Comparison of ENCODE assay signal across 23 cellular contexts in genomic region chr19:40632311-40633036, GRCh38. TPM values are rescaled to one million over a fixed set of nuclear protein-coding genes. Genes with fewer than 3 reads are reported as not detected.
DNase-seq lines count a peak whose midpoint lies in the region; ATAC-seq, FAIRE-seq and TF ChIP-seq lines count a peak whose summit lies in the region.
"Had no signal": no experiment of that assay in that cellular context is flagged by ENCODE, and none has a peak within 500 bp of the region (broad histone marks: within the 10 kb centered on the region; RNA-seq: fewer than 3 reads in every experiment).

No MANE protein-coding gene starts in this region.

- H3K4me3 ChIP-seq in IMR-90 (ENCODE audit: insufficient read depth, low read depth, low read length) (no peak overlapping the region), K562 (no peak overlapping the region), mesendoderm (ENCODE audit: low read length) (no peak overlapping the region), tibial nerve (no peak overlapping the region), right lobe of liver (no peak overlapping the region)
- H3K4me3 ChIP-seq: A549, BLaER1, HAP-1 had no signal

- H3K4ac ChIP-seq in IMR-90 (ENCODE audit: low read depth, low read length) (peak overlapping the region; percentile 84), mesendoderm (ENCODE audit: low read depth, low read length) (no peak overlapping the region)

- ATAC-seq in IMR-90 (ENCODE audit: low read depth) (no peak), K562 (no peak), right lobe of liver (no peak)

- H3K79me1 ChIP-seq in IMR-90 (ENCODE audit: low read depth in 1 of 2, low read length in 2 of 2) (0 out of 4 replicates have a peak, but pooled peaks cover 0 to 3% of the 10 kb centered on the region in 2 experiments), mesendoderm (ENCODE audit: low read length) (no peaks in the 10 kb centered on the region)

- in situ Hi-C loops in IMR-90 (cut with MboI; ENCODE audit: low sequenced_read_pairs) (no loop called here), K562 (cut with MboI) (no loop called here)

- H3K9me3 ChIP-seq in IMR-90 (ENCODE audit: control insufficient read depth, insufficient read depth, low read length) = no peaks in the 10 kb centered on the region
- no peaks in the 10 kb centered on the region for H3K9me3 ChIP-seq in K562 (replicated peaks; ENCODE audit: control insufficient read depth, insufficient read depth, low read depth, low read length)
- no peaks in the 10 kb centered on the region for H3K9me3 ChIP-seq in tibial nerve
- H3K9me3 ChIP-seq in right lobe of liver = no peaks in the 10 kb centered on the region
- H3K9me3 ChIP-seq: A549, BLaER1, HAP-1, SK-N-SH had no signal

- H3K27ac ChIP-seq in IMR-90 (ENCODE audit: insufficient read depth, low read length) (peak overlapping the region; percentile 89), K562 (ENCODE audit: extremely low read depth, low read depth, low read length) (no peak overlapping the region), mesendoderm (ENCODE audit: low read depth, low read length) (no peak overlapping the region), tibial nerve (peak overlapping the region in 1 of 4 donors; percentile 65), right lobe of liver (no peak overlapping the region)
- H3K27ac ChIP-seq: A549, BLaER1, HL-60 had no signal

- H2AK5ac ChIP-seq in IMR-90 (ENCODE audit: low read depth, low read length) (peak overlapping the region; percentile 98; the same call in 1 of the 2 replicates), mesendoderm (ENCODE audit: low read length) (no peak overlapping the region)

- peak overlapping the region; percentile 83 for H2BK120ac ChIP-seq in IMR-90 (ENCODE audit: low read depth, low read length)
- H2BK120ac ChIP-seq in mesendoderm (ENCODE audit: low read depth, low read length) = no peak overlapping the region

- peak overlapping the region; percentile 67 for H4K91ac ChIP-seq in IMR-90 (ENCODE audit: insufficient read depth, low read depth, low read length)

- TF ChIP-seq CTCF in IMR-90 (conservative IDR thresholded peaks at IDR 0.05; ENCODE audit: low read depth, low read length) (no peak), K562 (IDR thresholded peaks at IDR 0.05 in 2 of 3, conservative IDR thresholded peaks at IDR 0.05 in 1 of 3; ENCODE audit: insufficient read depth in 2 of 3, low read depth in 1 of 3, low read length in 3 of 3) (no peak), tibial nerve (IDR thresholded peaks at IDR 0.05) (no peak), GM20000 (IDR thresholded peaks at IDR 0.05; ENCODE audit: extremely low read depth, missing control alignments) (no peak), right lobe of liver (IDR thresholded peaks at IDR 0.05) (no peak)

- 0 out of 2 replicates have a peak overlapping the region, but pooled peaks have one; percentile 25 for H3K9ac ChIP-seq in IMR-90 (ENCODE audit: low read depth, low read length)
- H3K9ac ChIP-seq in K562 (ENCODE audit: insufficient read depth in 1 of 2, low read depth in 2 of 2, low read length in 2 of 2) = peak overlapping the region in 1 of 2 experiments; percentile 71; a peak in 1 of 4 replicates
- no peak overlapping the region for H3K9ac ChIP-seq in mesendoderm (ENCODE audit: low read length)
- H3K9ac ChIP-seq: BLaER1, SK-N-SH had no signal

- H3K56ac ChIP-seq in IMR-90 (ENCODE audit: extremely low read depth, insufficient read depth, low read length) = no peak overlapping the region; the same call in 1 of the 2 replicates
- H3K56ac ChIP-seq in mesendoderm (ENCODE audit: low read length) = peak overlapping the region; percentile 78

- H3K4me2 ChIP-seq in IMR-90 (ENCODE audit: low read depth, low read length) (no peak overlapping the region), K562 (ENCODE audit: insufficient read depth, low read length) (no peak overlapping the region), mesendoderm (ENCODE audit: low read length) (no peak overlapping the region)
- H3K4me2 ChIP-seq: A549, BLaER1, SK-N-SH had no signal

- no peak for FAIRE-seq in K562 (lab: Jason Lieb, UNC)
- FAIRE-seq: A549, D721Med, GM12892, GM18507 had no signal

- H2AFZ ChIP-seq in IMR-90 (replicated peaks; ENCODE audit: low read length, poor library complexity) (peak overlapping the region; percentile 6), K562 (ENCODE audit: low read depth, low read length) (no peak overlapping the region)

- 60% methylated on average over 2 of the region's 3 CpGs; no CpG with 5 or more reads in 1 of the 2 experiments for WGBS in IMR-90 (ENCODE audit: extremely low coverage in 2 of 2, insufficient read length in 1 of 2), 2 experiments
- whole genome bisulfite sequencing in K562 (ENCODE audit: insufficient coverage, low coverage, missing lambda C conversion rate) = 55% methylated on average over 3 of the region's 3 CpGs
- no CpG with 5 or more reads among the region's 3 CpGs for WGBS in mesendoderm (ENCODE audit: extremely low coverage, insufficient coverage, low lambda C conversion rate)
- WGBS in tibial nerve, 2 donors = 45 to 63% methylated on average over 3 of the region's 3 CpGs
- 77% methylated on average over 3 of the region's 3 CpGs for WGBS in right lobe of liver (ENCODE audit: insufficient coverage, low coverage, low lambda C conversion rate, missing lambda C conversion rate)

- H2BK15ac ChIP-seq in IMR-90 (ENCODE audit: low read depth, low read length) (peak overlapping the region; percentile 75; the same call in 1 of the 3 replicates), mesendoderm (replicated peaks; ENCODE audit: low read depth) (peak overlapping the region; percentile 43)

- H3K27me3 ChIP-seq in IMR-90 (ENCODE audit: control insufficient read depth, insufficient read depth, low read length) = no peaks in the 10 kb centered on the region
- no peaks in the 10 kb centered on the region for H3K27me3 ChIP-seq in K562 (ENCODE audit: control insufficient read depth in 2 of 2, insufficient read depth in 2 of 2, low read length in 2 of 2)
- no peaks in the 10 kb centered on the region for H3K27me3 ChIP-seq in mesendoderm (ENCODE audit: insufficient read depth, low read length, poor library complexity)
- H3K27me3 ChIP-seq in tibial nerve = no peaks in the 10 kb centered on the region
- H3K27me3 ChIP-seq in right lobe of liver = no peaks in the 10 kb centered on the region
- H3K27me3 ChIP-seq: BLaER1 had no signal

- H3K23ac ChIP-seq in IMR-90 (ENCODE audit: low read depth, low read length) (peak overlapping the region; percentile 53; the same call in 1 of the 2 replicates), mesendoderm (ENCODE audit: low read length) (no peak overlapping the region)

- TF ChIP-seq EP300 in K562 (IDR thresholded peaks at IDR 0.05; ENCODE audit: low read length) = no peak
- no peak for TF ChIP-seq EP300 in tibial nerve (IDR thresholded peaks at IDR 0.05)

- DNase-seq in ELF-1 (ENCODE audit: low read depth, low spot score) (peak; percentile 70), IMR-90 (no peak), K562 (ENCODE audit: extremely low read depth in 1 of 4, low spot score in 3 of 4) (no peak), mesendoderm (peak; percentile 96), tibial nerve (ENCODE audit: low spot score in 2 of 2) (no peak), GM20000 (ENCODE audit: low spot score) (no peak), C1 segment of cervical spinal cord (lab: John Stamatoyannopoulos, UW) (no peak), right lobe of liver (no peak)
- DNase-seq: MM.1S, NCI-H1092 treated with DMSO at 0.1 percent for 48 hours, NCI-H146, NCI-H2081 treated with DMSO at 0.1 percent for 48 hours, NCI-H446 treated with DMSO at 0.1 percent for 48 hours, NCI-H69, SHP77, SK-N-SH had no signal

- no peaks in the 10 kb centered on the region for H4K20me1 ChIP-seq in IMR-90 (ENCODE audit: insufficient read depth, low read length)
- no peaks in the 10 kb centered on the region for H4K20me1 ChIP-seq in K562 (replicated peaks; ENCODE audit: control insufficient read depth, insufficient read depth, low read length)
- H4K20me1 ChIP-seq: BLaER1 had no signal

- H3K14ac ChIP-seq in IMR-90 (replicated peaks; ENCODE audit: low read depth, low read length) = 0 out of 2 replicates have a peak overlapping the region, but pooled peaks have one; percentile 78

- CTCF ChIA-PET in IMR-90 (lab: Yijun Ruan, JAX) = interaction anchor here (2.4 to 3.6 kb wide), 3 partner anchors 12 to 168 kb away, joined by 10 to 34 read pairs (median 32); no protein-coding TSS in a partner anchor
- CTCF ChIA-PET in K562 (lab: Yijun Ruan, JAX; ENCODE audit: low intra/inter-chr PET ratio) = interaction anchor here (1.5 kb wide), 1 partner anchor 493 kb away, joined by 8 read pairs; no protein-coding TSS in a partner anchor

- H3K79me2 ChIP-seq in K562 (ENCODE audit: control insufficient read depth, insufficient read depth, low read length) = no peaks in the 10 kb centered on the region
- no peaks in the 10 kb centered on the region for H3K79me2 ChIP-seq in mesendoderm (ENCODE audit: control insufficient read depth, insufficient read depth, low read length)

- H3K36me3 ChIP-seq in IMR-90 (ENCODE audit: control insufficient read depth, insufficient read depth, low read length) (peaks cover 25% of the 10 kb centered on the region; the same call in 1 of the 2 replicates), K562 (ENCODE audit: control insufficient read depth, insufficient read depth, low read length) (peaks cover 27% of the 10 kb centered on the region; the same call in 2 of the 3 replicates), mesendoderm (ENCODE audit: control insufficient read depth, insufficient read depth, low read length) (no peaks in the 10 kb centered on the region), tibial nerve (peaks cover 0 to 39% (median 0%) of the 10 kb centered on the region in 3 donors), right lobe of liver (no peaks in the 10 kb centered on the region)
- H3K36me3 ChIP-seq: HAP-1 had no signal

- BruUV-seq in IMR-90 (replicated peaks; lab: Mats Ljungman, UMichigan) (no TSS peak), K562 (replicated peaks; lab: Mats Ljungman, UMichigan) (no TSS peak)

- H3K9me1 ChIP-seq in IMR-90 (ENCODE audit: insufficient read depth, low read length) (peaks cover 18% of the 10 kb centered on the region), K562 (ENCODE audit: control insufficient read depth, insufficient read depth, low read length) (no peaks in the 10 kb centered on the region)

- TF ChIP-seq RAD21 in IMR-90 (IDR thresholded peaks at IDR 0.05; ENCODE audit: low read length) (no peak), K562 (CRISPR knock-in tag; conservative IDR thresholded peaks at IDR 0.05 in 1 of 2, IDR thresholded peaks at IDR 0.05 in 1 of 2) (no peak)

- H2AK9ac ChIP-seq in IMR-90 (replicated peaks; ENCODE audit: low read depth, low read length, poor library complexity) = peak overlapping the region; percentile 29

- TF ChIP-seq POLR2A in IMR-90 (IDR thresholded peaks at IDR 0.05; ENCODE audit: low read depth, low read length) (no peak), K562 (conservative IDR thresholded peaks at IDR 0.05) (no peak), tibial nerve (IDR thresholded peaks at IDR 0.05) (no peak), right lobe of liver (IDR thresholded peaks at IDR 0.05) (no peak)

- H3K18ac ChIP-seq in IMR-90 (ENCODE audit: low read depth, low read length) (peak overlapping the region; percentile 46), mesendoderm (ENCODE audit: low read length) (peak overlapping the region; percentile 34)

- POLR2A ChIA-PET in IMR-90 (lab: Charles Lee; ENCODE audit: unreplicated experiment) = no interaction called here
- POLR2A ChIA-PET in K562 (lab: Yijun Ruan, JAX) = no interaction called here

- H4K8ac ChIP-seq in IMR-90 (ENCODE audit: low read depth in 2 of 2, low read length in 2 of 2) (peak overlapping the region; percentile 7 to 10; a peak in 2 of 4 replicates), mesendoderm (ENCODE audit: low read depth, low read length) (no peak overlapping the region)

- H4K5ac ChIP-seq in IMR-90 (ENCODE audit: low read depth, low read length) = peak overlapping the region; percentile 36
- no peak overlapping the region for H4K5ac ChIP-seq in mesendoderm (ENCODE audit: low read length)

- peak overlapping the region; percentile 30 for H2BK5ac ChIP-seq in IMR-90 (ENCODE audit: low read depth, low read length, poor library complexity, severe bottlenecking)
- H2BK5ac ChIP-seq in mesendoderm (ENCODE audit: low read length) = no peak overlapping the region

- peaks cover 14% of the 10 kb centered on the region for H3K4me1 ChIP-seq in IMR-90 (ENCODE audit: control insufficient read depth, insufficient read depth, low read length)
- H3K4me1 ChIP-seq in K562 (replicated peaks in 1 of 2; ENCODE audit: control insufficient read depth in 2 of 2, insufficient read depth in 2 of 2, low read length in 2 of 2) = peaks cover 5 to 18% of the 10 kb centered on the region in 2 experiments; a peak in 4 of 5 replicates
- H3K4me1 ChIP-seq in mesendoderm (ENCODE audit: control insufficient read depth, low read depth, low read length) = peaks cover 12% of the 10 kb centered on the region
- peaks cover 0 to 35% (median 2%) of the 10 kb centered on the region in 4 donors for H3K4me1 ChIP-seq in tibial nerve
- no peaks in the 10 kb centered on the region for H3K4me1 ChIP-seq in right lobe of liver
- H3K4me1 ChIP-seq: HAP-1 had no signal

- dilution Hi-C loops in IMR-90 (cut with HindIII; ENCODE audit: low sequenced_read_pairs, unreplicated experiment) = no loop called here

- H2BK20ac ChIP-seq in IMR-90 (ENCODE audit: low read depth, low read length) = peak overlapping the region; percentile 60

- intact Hi-C loops in IMR-90 (cut with micrococcal nuclease) (loop anchor here (1.0 kb wide), 2 partner anchors 17 to 29 kb away; no protein-coding TSS in a partner anchor), K562 (cut with micrococcal nuclease) (no loop called here), right lobe of liver (cut with DNase I) (no loop called here)

RNA-seq across cellular contexts. Expression of gene LTBP4, which starts 31.3 kb away (rescaled TPM):
- total RNA-seq in IMR-90 (2012; rRNA removed) = 4.4 and 14.7 TPM in 2 replicates
- polyA plus RNA-seq in IMR-90 (2012; rRNA removed) = 61.6 and 70.3 TPM in 2 replicates
- 121 and 133 TPM in 2 replicates for polyA plus RNA-seq in IMR-90 (2012; cell fraction: cytosol; rRNA removed)
- 202 and 477 TPM in 2 replicates for polyA plus RNA-seq in IMR-90 (2012; cell fraction: nucleus; rRNA removed; ENCODE audit: low replicate concordance)
- total RNA-seq in K562 (2011; cell fraction: chromatin; rRNA removed; ENCODE audit: low replicate concordance) = 209 and 457 TPM in 2 replicates
- 301 and 327 TPM in 2 replicates for total RNA-seq in K562 (2011; cell fraction: nucleolus; rRNA removed)
- 219 and 259 TPM in 2 replicates for total RNA-seq in K562 (2011; cell fraction: nucleoplasm; rRNA removed)
- 38.7 and 44.5 TPM in 2 replicates for total RNA-seq in K562 (2014; rRNA removed)
- total RNA-seq in K562 (2014; rRNA removed; fragmentation: Illumina TruSeq; extraction: Trizol) = 6.1 and 9.7 TPM in 2 replicates
- total RNA-seq in K562 (2015; rRNA removed; fragmentation: Illumina TruSeq; extraction: Trizol) = 19.9 and 25.0 TPM in 2 replicates
- total RNA-seq in K562 (2021) = 148 and 160 TPM in 2 replicates
- 34.4 and 64.2 TPM in 2 replicates for polyA plus RNA-seq in K562 (2011; rRNA removed)
- 40.5 and 63.1 TPM in 2 replicates for polyA plus RNA-seq in K562 (2011; cell fraction: cytosol; rRNA removed)
- 400 and 488 TPM in 2 replicates for polyA plus RNA-seq in K562 (2011; cell fraction: nucleus; rRNA removed)
- 256 and 263 TPM in 2 replicates for polyA plus RNA-seq in K562 (2012)
- polyA plus RNA-seq in K562 (2014; fragmentation: Illumina TruSeq; extraction: Trizol) = 31.6 and 65.6 TPM in 2 replicates
- polyA plus RNA-seq in K562 (2014; fragmentation: Nextera tagmentation; extraction: Ambion mirVana) = under 1 TPM; 0.35 to 0.53 TPM
- polyA plus RNA-seq in K562 (2014; rRNA removed) = 108 and 112 TPM in 2 replicates
- polyA minus RNA-seq in K562 (2011; rRNA and poly(A)+ RNA removed) = 6.8 and 10.0 TPM in 2 replicates
- 50.8 and 74.4 TPM in 2 replicates for polyA minus RNA-seq in K562 (2011; cell fraction: cytosol; rRNA and poly(A)+ RNA removed)
- polyA minus RNA-seq in K562 (2011; cell fraction: nucleus; rRNA and poly(A)+ RNA removed) = 47.9 and 57.5 TPM in 2 replicates
- 28.7 TPM for polyA plus RNA-seq in mesendoderm (2013, experiment 1 of 2)
- polyA plus RNA-seq in mesendoderm (2013, experiment 2 of 2) = 28.9 TPM
- total RNA-seq in tibial nerve = 1,000 to 10,000 TPM in 2 of 4 donors, 100 to 1,000 TPM in 2; 851 to 1,504 (median 1,156) TPM
- total RNA-seq in right lobe of liver = 10 to 100 TPM; 19.3 to 40.8 (median 34.4) TPM

RNA-seq across cellular contexts. Expression of gene SHKBP1, which starts 55.8 kb away (rescaled TPM):
- total RNA-seq in IMR-90 (2012; rRNA removed) (15.6 and 16.1 TPM in 2 replicates), K562 (2014; rRNA removed) (33.7 and 48.0 TPM in 2 replicates), K562 (2014; rRNA removed; fragmentation: Illumina TruSeq; extraction: Trizol) (6.6 and 9.6 TPM in 2 replicates), K562 (2015; rRNA removed; fragmentation: Illumina TruSeq; extraction: Trizol) (17.5 and 22.3 TPM in 2 replicates), K562 (2021) (54.5 and 58.1 TPM in 2 replicates), tibial nerve (100 to 1,000 TPM in 1 of 4 donors, 10 to 100 TPM in 3; 40.8 to 129 (median 51.2) TPM), right lobe of liver (10 to 100 TPM; 16.1 to 29.0 (median 22.4) TPM)
- polyA plus RNA-seq in IMR-90 (2012; rRNA removed) (94.0 and 108 TPM in 2 replicates), K562 (2011; rRNA removed) (18.9 and 24.4 TPM in 2 replicates), K562 (2014; fragmentation: Illumina TruSeq; extraction: Trizol) (33.7 and 42.0 TPM in 2 replicates), K562 (2014; fragmentation: Nextera tagmentation; extraction: Ambion mirVana) (1 to 10 TPM; 1.2 to 4.9 TPM), K562 (2014; rRNA removed) (34.2 and 40.4 TPM in 2 replicates)
- 70.5 and 114 TPM in 2 replicates for polyA plus RNA-seq in IMR-90 (2012; cell fraction: cytosol; rRNA removed)
- polyA plus RNA-seq in IMR-90 (2012; cell fraction: nucleus; rRNA removed; ENCODE audit: low replicate concordance) = 124 and 239 TPM in 2 replicates
- 33.3 and 146 TPM in 2 replicates for total RNA-seq in K562 (2011; cell fraction: chromatin; rRNA removed; ENCODE audit: low replicate concordance)
- 62.0 and 84.4 TPM in 2 replicates for total RNA-seq in K562 (2011; cell fraction: nucleolus; rRNA removed)
- 39.4 and 65.9 TPM in 2 replicates for total RNA-seq in K562 (2011; cell fraction: nucleoplasm; rRNA removed)
- polyA plus RNA-seq in K562 (2011; cell fraction: cytosol; rRNA removed) = 34.0 and 79.0 TPM in 2 replicates
- polyA plus RNA-seq in K562 (2011; cell fraction: nucleus; rRNA removed) = 68.6 and 104 TPM in 2 replicates
- 56.1 and 106 TPM in 2 replicates for polyA plus RNA-seq in K562 (2012)
- 11.5 and 17.4 TPM in 2 replicates for polyA minus RNA-seq in K562 (2011; rRNA and poly(A)+ RNA removed)
- 53.0 and 61.0 TPM in 2 replicates for polyA minus RNA-seq in K562 (2011; cell fraction: cytosol; rRNA and poly(A)+ RNA removed)
- 18.8 and 19.9 TPM in 2 replicates for polyA minus RNA-seq in K562 (2011; cell fraction: nucleus; rRNA and poly(A)+ RNA removed)
- polyA plus RNA-seq in mesendoderm (2013, experiment 1 of 2) = 52.1 TPM
- polyA plus RNA-seq in mesendoderm (2013, experiment 2 of 2) = 49.6 TPM

RNA-seq across cellular contexts. Expression of gene NUMBL, which starts 58.0 kb away (rescaled TPM):
- 6.3 and 6.9 TPM in 2 replicates for total RNA-seq in IMR-90 (2012; rRNA removed)
- polyA plus RNA-seq in IMR-90 (2012; rRNA removed) = 29.0 and 29.8 TPM in 2 replicates
- 45.8 and 88.1 TPM in 2 replicates for polyA plus RNA-seq in IMR-90 (2012; cell fraction: cytosol; rRNA removed)
- 107 and 168 TPM in 2 replicates for polyA plus RNA-seq in IMR-90 (2012; cell fraction: nucleus; rRNA removed; ENCODE audit: low replicate concordance)
- 39.2 and 53.7 TPM in 2 replicates for total RNA-seq in K562 (2011; cell fraction: chromatin; rRNA removed; ENCODE audit: low replicate concordance)
- total RNA-seq in K562 (2011; cell fraction: nucleolus; rRNA removed) = 24.0 and 29.3 TPM in 2 replicates
- total RNA-seq in K562 (2011; cell fraction: nucleoplasm; rRNA removed) = 33.8 and 65.4 TPM in 2 replicates
- 10.3 and 12.2 TPM in 2 replicates for total RNA-seq in K562 (2014; rRNA removed)
- 3.0 TPM in 2 replicates for total RNA-seq in K562 (2014; rRNA removed; fragmentation: Illumina TruSeq; extraction: Trizol)
- 5.0 and 5.7 TPM in 2 replicates for total RNA-seq in K562 (2015; rRNA removed; fragmentation: Illumina TruSeq; extraction: Trizol)
- 38.6 and 41.5 TPM in 2 replicates for total RNA-seq in K562 (2021)
- polyA plus RNA-seq in K562 (2011; rRNA removed) = 6.6 and 9.2 TPM in 2 replicates
- polyA plus RNA-seq in K562 (2011; cell fraction: cytosol; rRNA removed) = 6.5 and 15.8 TPM in 2 replicates
- 20.5 and 36.4 TPM in 2 replicates for polyA plus RNA-seq in K562 (2011; cell fraction: nucleus; rRNA removed)
- 12.7 and 13.9 TPM in 2 replicates for polyA plus RNA-seq in K562 (2012)
- polyA plus RNA-seq in K562 (2014; fragmentation: Illumina TruSeq; extraction: Trizol) = 9.0 and 13.7 TPM in 2 replicates
- polyA plus RNA-seq in K562 (2014; fragmentation: Nextera tagmentation; extraction: Ambion mirVana) = under 1 TPM; 0.39 to 0.63 TPM
- 16.1 and 18.8 TPM in 2 replicates for polyA plus RNA-seq in K562 (2014; rRNA removed)
- 14.8 and 16.7 TPM in 2 replicates for polyA minus RNA-seq in K562 (2011; rRNA and poly(A)+ RNA removed)
- 4.8 and 6.4 TPM in 2 replicates for polyA minus RNA-seq in K562 (2011; cell fraction: cytosol; rRNA and poly(A)+ RNA removed)
- 7.8 and 8.3 TPM in 2 replicates for polyA minus RNA-seq in K562 (2011; cell fraction: nucleus; rRNA and poly(A)+ RNA removed)
- 11.9 TPM for polyA plus RNA-seq in mesendoderm (2013, experiment 1 of 2)
- polyA plus RNA-seq in mesendoderm (2013, experiment 2 of 2) = 11.9 TPM
- total RNA-seq in tibial nerve = 100 to 1,000 TPM; 203 to 284 (median 251) TPM
- total RNA-seq in right lobe of liver = 10 to 100 TPM in 3 of 6 experiments, 1 to 10 TPM in 3; 6.1 to 19.6 (median 10.5) TPM

Comparison
In these comparisons a context has a peak if more than half of its experiments do, and no peak if none do; other contexts are left out.
1. DNase-seq: peak in ELF-1 (single experiment) and mesendoderm (single experiment); none in IMR-90 (single experiment), K562 (0 of 4), tibial nerve (0 of 2), GM20000 (single experiment), C1 segment of cervical spinal cord (0 of 14) and right lobe of liver (0 of 3).